32 cellular contexts compared by ENCODE assay signal in the genomic region with DNA sequence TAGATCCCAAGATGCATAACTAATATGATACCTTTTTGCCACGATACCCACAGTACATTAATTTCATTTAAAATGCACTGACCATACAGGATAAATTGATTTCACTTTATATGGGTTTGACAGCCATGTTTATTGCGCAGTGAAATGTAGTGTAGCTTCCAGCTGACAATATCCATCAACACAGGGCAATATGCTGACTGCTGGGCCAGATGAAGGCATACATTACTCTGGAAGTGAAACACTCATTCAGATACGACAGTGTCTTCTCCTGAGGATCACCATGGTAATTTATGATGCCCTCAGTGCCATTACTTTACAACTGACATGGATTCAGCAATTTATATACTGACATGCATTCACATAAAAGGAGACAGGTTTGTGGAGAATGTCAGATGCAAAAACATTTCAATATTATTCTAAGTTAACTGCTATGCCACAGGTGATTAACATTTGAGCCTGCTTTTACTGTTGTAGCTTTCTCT.
"Had no signal": no experiment of that assay in that cellular context is flagged by ENCODE, and none has a peak within 500 bp of the region (broad histone marks: within the 10 kb centered on the region; RNA-seq: fewer than 3 reads in every experiment).

No MANE protein-coding gene starts in this region.

- H3K27me3 ChIP-seq: adrenal gland, ascending aorta, body of pancreas, brain microvascular endothelial cell, breast epithelium had no signal

- H3K4me1 ChIP-seq: adrenal gland, ascending aorta, body of pancreas, breast epithelium had no signal

- DNase-seq: activated effector memory CD4-positive, alpha-beta T cell treated with anti-CD3 and anti-CD28 coated beads, Interleukin-2, amount 50 U/mL, for 16 hours; activated effector memory CD4-positive, alpha-beta T cell treated with Interleukin-2 at 50 U/mL for 16 hours; activated gamma-delta T cell; activated gamma-delta T cell treated with Interleukin-2 at 50 U/mL for 16 hours; activated naive CD4-positive, alpha-beta T cell; activated naive CD4-positive, alpha-beta T cell treated with anti-CD3 and anti-CD28 coated beads for 36 hours; activated naive CD4-positive, alpha-beta T cell treated with anti-CD3 and anti-CD28 coated beads, Interleukin-2, amount 10 ng/mL, durations not matched to agents 7 days and 5 days; activated naive CD4-positive, alpha-beta T cell treated with anti-CD3 and anti-CD28 coated beads, Interleukin-2, amount 50 U/mL, for 16 hours; activated naive CD4-positive, alpha-beta T cell treated with Interleukin-2 at 50 U/mL for 16 hours; activated naive CD8-positive, alpha-beta T cell treated with anti-CD3 and anti-CD28 coated beads for 36 hours; activated naive CD8-positive, alpha-beta T cell treated with anti-CD3 and anti-CD28 coated beads, Interleukin-2, amount 10 ng/mL, durations not matched to agents 7 days and 5 days; activated naive CD8-positive, alpha-beta T cell treated with anti-CD3 and anti-CD28 coated beads, Interleukin-2, amount 50 U/mL, for 24 hours; activated T-cell treated with anti-CD3 and anti-CD28 coated beads, Interleukin-2, amount 50 U/mL, for 1 hour; activated T-cell treated with anti-CD3 and anti-CD28 coated beads, Interleukin-2, amount 50 U/mL, for 24 hours; activated T-cell treated with anti-CD3 and anti-CD28 coated beads, Interleukin-2, amount 50 U/mL, for 4 hours; activated T-cell treated with anti-CD3 and anti-CD28 coated beads, Interleukin-2, amount 50 U/mL, for 48 hours; activated T-cell treated with anti-CD3 and anti-CD28 coated beads, Interleukin-2, amount 50 U/mL, for 72 hours; adrenal gland; amniotic stem cell; amygdala; anterior cingulate cortex; aorta; body of pancreas; brain microvascular endothelial cell; caudate nucleus; central memory CD4-positive, alpha-beta T cell; cerebellar nuclear complex had no signal

- H3K9me3 ChIP-seq: adrenal gland, ascending aorta, body of pancreas, breast epithelium had no signal

- H3K27ac ChIP-seq: adrenal gland, ascending aorta, body of pancreas, brain microvascular endothelial cell, breast epithelium, cardiac muscle cell had no signal

- ATAC-seq: activated naive CD4-positive, alpha-beta T cell treated with anti-CD3 and anti-CD28 coated beads, Interleukin-2, amount 50 U/mL, for 72 hours; activated naive CD8-positive, alpha-beta T cell treated with anti-CD3 and anti-CD28 coated beads, Interleukin-2, amount 50 U/mL, for 24 hours; activated T-cell treated with anti-CD3 and anti-CD28 coated beads, Interleukin-2, amount 50 U/mL, for 4 hours; activated T-cell treated with anti-CD3 and anti-CD28 coated beads, Interleukin-2, amount 50 U/mL, for 72 hours; activated T-helper 17 cell treated with anti-CD3 and anti-CD28 coated beads, Interleukin-2, amount 50 U/mL, for 72 hours; body of pancreas had no signal

- H3K36me3 ChIP-seq: adrenal gland, ascending aorta, brain microvascular endothelial cell, cardiac muscle cell had no signal

- H3K4me3 ChIP-seq: adrenal gland, ascending aorta, body of pancreas, breast epithelium, cardiac muscle cell had no signal
